Comparison of ENCODE assay signal across 8 cellular contexts in genomic region chr14:75334191-75335051, GRCh38. TPM values are rescaled to one million over a fixed set of nuclear protein-coding genes. Genes with fewer than 3 reads are reported as not detected.
DNase-seq lines count a peak whose midpoint lies in the region; ATAC-seq and TF ChIP-seq lines count a peak whose summit lies in the region.

No MANE protein-coding gene starts in this region.

- H3K36me3 Mint-ChIP-seq in activated CD4-positive, alpha-beta T cell treated with anti-CD3 and anti-CD28 coated beads, Interleukin-2, amount 10 ng/mL, durations not matched to agents 24 days and 14 days (ENCODE audit: low read depth) = no peaks in the 10 kb centered on the region
- no peaks in the 10 kb centered on the region for H3K36me3 Mint-ChIP-seq in nephron progenitor cell (ENCODE audit: low read depth)

- TF ChIP-seq CTCF in nephron progenitor cell (IDR thresholded peaks at IDR 0.05) = no peak

- no peak overlapping the region for H3K9ac ChIP-seq in rectal smooth muscle tissue (ENCODE audit: low read length)

- no peaks in the 10 kb centered on the region for H3K27me3 ChIP-seq in rectal smooth muscle tissue (ENCODE audit: control insufficient read depth, insufficient read depth, low read length)

- peak; percentile 88 for DNase-seq in activated CD4-positive, alpha-beta T cell treated with anti-CD3 and anti-CD28 coated beads, Interleukin-2, amount 10 ng/mL, durations not matched to agents 24 days and 14 days
- DNase-seq in effector CD8-positive, alpha-beta T cell (lab: John Stamatoyannopoulos, UW) = peak; percentile 33
- no peak for DNase-seq in nephron progenitor cell
- DNase-seq in GOT3 (lab: John Stamatoyannopoulos, UW) = no peak
- no peak for DNase-seq in kidney glomerular epithelial cell (lab: John Stamatoyannopoulos, UW)

- no peaks in the 10 kb centered on the region for H3K9me3 Mint-ChIP-seq in activated CD4-positive, alpha-beta T cell treated with anti-CD3 and anti-CD28 coated beads, Interleukin-2, amount 10 ng/mL, durations not matched to agents 24 days and 14 days
- peaks cover 21% of the 10 kb centered on the region for H3K9me3 Mint-ChIP-seq in nephron progenitor cell

- intact Hi-C loops in activated CD4-positive, alpha-beta T cell treated with anti-CD3 and anti-CD28 coated beads, Interleukin-2, amount 10 ng/mL, durations not matched to agents 24 days and 14 days (cut with micrococcal nuclease) = loop anchor here (5.0 to 10.0 kb wide), 2 partner anchors 83 to 150 kb away; no protein-coding TSS in a partner anchor

- H3K36me3 ChIP-seq in rectal smooth muscle tissue (ENCODE audit: control insufficient read depth, insufficient read depth, low read length) = no peaks in the 10 kb centered on the region

- H3K4me3 ChIP-seq in rectal smooth muscle tissue (ENCODE audit: low read length) = peak overlapping the region; percentile 52

- peaks cover 15% of the 10 kb centered on the region for H3K27me3 Mint-ChIP-seq in activated CD4-positive, alpha-beta T cell treated with anti-CD3 and anti-CD28 coated beads, Interleukin-2, amount 10 ng/mL, durations not matched to agents 24 days and 14 days
- H3K27me3 Mint-ChIP-seq in nephron progenitor cell (ENCODE audit: low read depth, poor library complexity) = peaks cover 15% of the 10 kb centered on the region

- peaks cover 3% of the 10 kb centered on the region for H3K4me1 ChIP-seq in rectal smooth muscle tissue (ENCODE audit: control insufficient read depth, insufficient read depth, low read length)

- peak overlapping the region; percentile 86 for H3K27ac Mint-ChIP-seq in activated CD4-positive, alpha-beta T cell treated with anti-CD3 and anti-CD28 coated beads, Interleukin-2, amount 10 ng/mL, durations not matched to agents 24 days and 14 days
- H3K27ac Mint-ChIP-seq in nephron progenitor cell = no peak overlapping the region

- H3K4me3 Mint-ChIP-seq in activated CD4-positive, alpha-beta T cell treated with anti-CD3 and anti-CD28 coated beads, Interleukin-2, amount 10 ng/mL, durations not matched to agents 24 days and 14 days = peak overlapping the region; percentile 82
- no peak overlapping the region for H3K4me3 Mint-ChIP-seq in nephron progenitor cell

- ATAC-seq in GM21447 (IDR thresholded peaks at IDR 0.05; ENCODE audit: unreplicated experiment) (peak; percentile 55), HG02571 (IDR thresholded peaks at IDR 0.05; ENCODE audit: unreplicated experiment) (no peak)

- H3K27ac ChIP-seq in rectal smooth muscle tissue (ENCODE audit: low read depth, low read length) = peak overlapping the region; percentile 40

- H3K4me1 Mint-ChIP-seq in activated CD4-positive, alpha-beta T cell treated with anti-CD3 and anti-CD28 coated beads, Interleukin-2, amount 10 ng/mL, durations not matched to agents 24 days and 14 days = peaks cover 22% of the 10 kb centered on the region
- peaks cover 25% of the 10 kb centered on the region for H3K4me1 Mint-ChIP-seq in nephron progenitor cell

RNA-seq across cellular contexts. Expression of gene FOS, which starts 55.8 kb away (rescaled TPM):
- 26.5 and 29.6 TPM in 2 replicates for total RNA-seq in activated CD4-positive, alpha-beta T cell treated with anti-CD3 and anti-CD28 coated beads, Interleukin-2, amount 10 ng/mL, durations not matched to agents 24 days and 14 days

Comparison
In these comparisons a context has a peak if more than half of its experiments do, and no peak if none do; other contexts are left out.
1. DNase-seq: peak in activated CD4-positive, alpha-beta T cell treated with anti-CD3 and anti-CD28 coated beads, Interleukin-2, amount 10 ng/mL, durations not matched to agents 24 days and 14 days (single experiment) and effector CD8-positive, alpha-beta T cell (single experiment); none in nephron progenitor cell (single experiment), GOT3 (single experiment) and kidney glomerular epithelial cell (single experiment).